Comparison of ENCODE assay signal across 12 cellular contexts in the genomic region with DNA sequence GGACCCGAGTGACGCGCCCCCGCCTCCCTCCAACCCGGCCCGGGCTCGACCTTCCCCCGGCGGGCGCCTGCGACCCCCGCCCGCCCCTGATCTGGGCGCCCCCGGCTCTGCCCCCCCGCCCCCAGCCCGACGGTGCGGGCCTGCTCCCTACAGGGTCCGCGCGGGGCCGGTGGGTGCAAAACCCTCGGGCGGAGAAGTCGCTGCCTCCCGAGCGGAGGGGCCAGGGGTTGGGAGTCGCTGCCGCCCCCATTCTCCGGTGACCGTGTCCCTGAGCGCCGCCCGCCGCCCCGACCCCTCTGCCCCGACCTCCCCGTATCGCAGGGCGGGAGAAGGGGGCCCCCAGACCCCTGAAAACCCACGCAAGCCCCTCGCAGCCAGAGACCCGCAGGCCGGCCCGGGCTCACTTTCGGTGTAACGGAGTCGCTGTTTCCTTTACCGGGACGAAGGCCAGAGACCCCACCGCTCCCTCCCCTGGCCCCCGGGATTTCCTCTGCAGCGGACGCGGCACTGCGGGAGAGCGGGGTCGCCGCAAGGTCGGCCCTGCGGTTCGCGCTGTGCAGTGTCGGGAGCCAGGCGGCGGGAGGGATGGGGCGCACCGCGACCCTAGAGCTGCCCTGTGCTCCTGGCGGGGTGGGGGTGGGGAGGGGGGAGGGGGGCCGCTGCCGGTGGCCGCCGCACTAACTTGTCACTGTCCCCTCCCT. TPM values are rescaled to one million over a fixed set of nuclear protein-coding genes. Genes with fewer than 3 reads are reported as not detected.
A peak's percentile ranks its signal among the peaks of the same experiment; 100 is the strongest.
DNase-seq lines count a peak whose midpoint lies in the region; ATAC-seq and TF ChIP-seq lines count a peak whose summit lies in the region.
"Had no signal": no experiment of that assay in that cellular context is flagged by ENCODE, and none has a peak within 500 bp of the region (broad histone marks: within the 10 kb centered on the region; RNA-seq: fewer than 3 reads in every experiment).

No MANE protein-coding gene starts in this region.

- H3K9me3 ChIP-seq in cardiac muscle cell (ENCODE audit: low read depth) (no peaks in the 10 kb centered on the region), mesenchymal stem cell (ENCODE audit: control insufficient read depth, low read length) (no peaks in the 10 kb centered on the region)

- no peak overlapping the region for H2AK5ac ChIP-seq in mesenchymal stem cell (ENCODE audit: low read length, severe bottlenecking)

- H3K23ac ChIP-seq in mesenchymal stem cell (ENCODE audit: low read length in 2 of 2), result no peak overlapping the region

- peaks cover 73% of the 10 kb centered on the region for H3K27me3 ChIP-seq in cardiac muscle cell
- peaks cover 79 to 82% of the 10 kb centered on the region in 2 experiments for H3K27me3 ChIP-seq in mesenchymal stem cell (ENCODE audit: control insufficient read depth in 1 of 2, insufficient read depth in 1 of 2, low read length in 2 of 2)

- DNase-seq in cardiac muscle cell (ENCODE audit: low read depth in 1 of 2, low spot score in 1 of 2), result peak in 1 of 2 donors; percentile 40
- DNase-seq in Right ventricle myocardium superior, result no peak
- peak; percentile 18 for DNase-seq in choroid plexus epithelial cell (ENCODE audit: low read depth)
- DNase-seq in mesenchymal stem cell, result no peak
- DNase-seq in NCI-H1092 treated with DMSO at 0.1 percent for 48 hours (lab: John Stamatoyannopoulos, UW), result no peak
- DNase-seq: activated CD4-positive, alpha-beta T cell treated with anti-CD3 and anti-CD28 coated beads for 1 hour; effector memory CD4-positive, alpha-beta T cell had no signal

- H4K91ac ChIP-seq in mesenchymal stem cell (ENCODE audit: low read length), result no peak overlapping the region

- H3K27ac ChIP-seq in cardiac muscle cell (no peak overlapping the region), mesenchymal stem cell (ENCODE audit: low read length, poor library complexity, severe bottlenecking) (no peak overlapping the region), urinary bladder (ENCODE audit: low read depth) (no peak overlapping the region)
- H3K27ac ChIP-seq: KMS-11 had no signal

- no peak overlapping the region for H2BK5ac ChIP-seq in mesenchymal stem cell (ENCODE audit: low read depth, low read length, poor library complexity, severe bottlenecking)

- no peak overlapping the region for H2BK15ac ChIP-seq in mesenchymal stem cell (ENCODE audit: low read depth, poor library complexity, severe bottlenecking)

- WGBS in mesenchymal stem cell, result 2% methylated on average over 22 of the region's 75 CpGs
- WGBS in urinary bladder, result under 1% methylated on average over 75 of the region's 75 CpGs

- no peak overlapping the region for H4K8ac ChIP-seq in mesenchymal stem cell (ENCODE audit: low read length)

- H3K4ac ChIP-seq in mesenchymal stem cell (ENCODE audit: low read depth in 1 of 2, low read length in 2 of 2), result no peak overlapping the region

- no peaks in the 10 kb centered on the region for H3K79me1 ChIP-seq in mesenchymal stem cell (replicated peaks; ENCODE audit: low read length, poor library complexity, severe bottlenecking)

- H3K36me3 ChIP-seq in cardiac muscle cell, result no peaks in the 10 kb centered on the region
- peaks cover 0 to 3% of the 10 kb centered on the region in 2 experiments for H3K36me3 ChIP-seq in mesenchymal stem cell (ENCODE audit: control insufficient read depth in 1 of 2, insufficient read depth in 2 of 2, low read depth in 1 of 2, low read length in 2 of 2)
- no peaks in the 10 kb centered on the region for H3K36me3 ChIP-seq in urinary bladder (ENCODE audit: insufficient read depth)

- ATAC-seq in Right ventricle myocardium superior (ENCODE audit: poor library complexity) (no peak), HG03139 (IDR thresholded peaks at IDR 0.05; ENCODE audit: unreplicated experiment) (no peak), HG02870 (IDR thresholded peaks at IDR 0.05; ENCODE audit: unreplicated experiment) (no peak)

- intact Hi-C loops in Right ventricle myocardium superior (cut with DNase I), result no loop called here

- TF ChIP-seq CTCF in cardiac muscle cell (IDR thresholded peaks at IDR 0.05; ENCODE audit: low read depth, low read length) (no peak), choroid plexus epithelial cell (conservative IDR thresholded peaks at IDR 0.05; ENCODE audit: low read depth, low read length) (no peak)

- H3K18ac ChIP-seq in mesenchymal stem cell (ENCODE audit: low read depth in 1 of 2, low read length in 2 of 2), result no peak overlapping the region

- no peak overlapping the region for H2BK120ac ChIP-seq in mesenchymal stem cell (ENCODE audit: low read depth, low read length)

- no peak overlapping the region for H2BK12ac ChIP-seq in mesenchymal stem cell (ENCODE audit: low read length in 2 of 2)

- peak overlapping the region; percentile 70 for H3K4me2 ChIP-seq in mesenchymal stem cell (ENCODE audit: low read length, poor library complexity, severe bottlenecking)
- H3K4me2 ChIP-seq: KMS-11 had no signal

- H2AFZ ChIP-seq in mesenchymal stem cell (ENCODE audit: low read depth, low read length), result no peak overlapping the region

- no peaks in the 10 kb centered on the region for H3K4me1 ChIP-seq in cardiac muscle cell (ENCODE audit: low read depth)
- H3K4me1 ChIP-seq in mesenchymal stem cell (ENCODE audit: control insufficient read depth, insufficient read depth, low read depth, low read length), result peaks cover 27% of the 10 kb centered on the region
- peaks cover 3% of the 10 kb centered on the region for H3K4me1 ChIP-seq in urinary bladder (ENCODE audit: insufficient read depth)

- no peak overlapping the region for H3K14ac ChIP-seq in mesenchymal stem cell (ENCODE audit: low read length in 2 of 2)

- no peak overlapping the region for H3K9ac ChIP-seq in mesenchymal stem cell (ENCODE audit: low read length)
- H3K9ac ChIP-seq: KMS-11 had no signal

- H3K4me3 ChIP-seq in cardiac muscle cell, result peak overlapping the region; percentile 38
- peak overlapping the region; percentile 11 for H3K4me3 ChIP-seq in choroid plexus epithelial cell (ENCODE audit: low read depth, low read length)
- H3K4me3 ChIP-seq in mesenchymal stem cell (ENCODE audit: insufficient read depth in 1 of 2, low read depth in 1 of 2, low read length in 2 of 2), result peak overlapping the region in 1 of 2 experiments; percentile 35
- H3K4me3 ChIP-seq in urinary bladder (ENCODE audit: low read depth, low read length), result peak overlapping the region; percentile 11

RNA-seq across cellular contexts. Expression of gene CPLX1, which starts 0.7 kb away (rescaled TPM):
- 0.92 and 1.8 TPM in 2 replicates for total RNA-seq in cardiac muscle cell
- polyA plus RNA-seq in cardiac muscle cell, result 0.79 TPM in 1 of 2 replicates, not detected in the other
- total RNA-seq in Right ventricle myocardium superior, result 4.3 TPM
- polyA plus RNA-seq in mesenchymal stem cell (2013, experiment 1 of 2), result 0.14 TPM
- 0.10 TPM for polyA plus RNA-seq in mesenchymal stem cell (2013, experiment 2 of 2)
- 0.48 TPM for total RNA-seq in urinary bladder
- 3.6 TPM for polyA plus RNA-seq in urinary bladder
- polyA plus RNA-seq: CD14-positive monocyte had no signal
